20 cellular contexts compared by ENCODE assay signal in genomic region chr7:114644455-114644854, GRCh38.
DNase-seq lines count a peak whose midpoint lies in the region; ATAC-seq and TF ChIP-seq lines count a peak whose summit lies in the region.
"Had no signal": no experiment of that assay in that cellular context is flagged by ENCODE, and none has a peak within 500 bp of the region (broad histone marks: within the 10 kb centered on the region; RNA-seq: fewer than 3 reads in every experiment).

No MANE protein-coding gene starts in this region.

- H3K27me3 ChIP-seq in foreskin keratinocyte = no peaks in the 10 kb centered on the region
- H3K27me3 ChIP-seq in psoas muscle (ENCODE audit: insufficient read depth in 3 of 3, low read length in 2 of 3) = no peaks in the 10 kb centered on the region
- H3K27me3 ChIP-seq in suprapubic skin = no peaks in the 10 kb centered on the region

- H3K27ac ChIP-seq in foreskin keratinocyte = no peak overlapping the region
- no peak overlapping the region for H3K27ac ChIP-seq in psoas muscle
- no peak overlapping the region for H3K27ac ChIP-seq in suprapubic skin
- H3K27ac ChIP-seq: RWPE1, SK-N-MC had no signal

- no peak overlapping the region for H3K4me3 ChIP-seq in psoas muscle
- no peak overlapping the region for H3K4me3 ChIP-seq in suprapubic skin
- H3K4me3 ChIP-seq: HAP-1, SK-N-MC had no signal

- peak; percentile 36 for ATAC-seq in foreskin keratinocyte
- no peak for ATAC-seq in psoas muscle

- 78 to 79% (median 78%) methylated on average over 8 of the region's 8 CpGs for WGBS in psoas muscle, 3 donors
- WGBS in suprapubic skin = 43% methylated on average over 8 of the region's 8 CpGs

- TF ChIP-seq POLR2A in suprapubic skin (IDR thresholded peaks at IDR 0.05) = no peak

- DNase-seq in NCI-H1105 (lab: John Stamatoyannopoulos, UW) (peak; percentile 82), NCI-H446 (lab: John Stamatoyannopoulos, UW) (peak; percentile 18 to 27), foreskin keratinocyte (no peak), retina (peak; percentile 60), T-helper 9 cell (no peak), psoas muscle (no peak), suprapubic skin (ENCODE audit: low spot score in 2 of 2) (no peak)
- DNase-seq: CD4-positive, CD25-positive, alpha-beta regulatory T cell; DMS 273 treated with DMSO at 0.1 percent for 48 hours; Karpas-422; MV-4-11; NCI-H1417 treated with DMSO at 0.1 percent for 48 hours; NCI-H1930; NCI-H774; NK-92 treated with Interleukin-12 subunit alpha and Interleukin-12 subunit beta, amount 100 ng/mL, for 24 hours; SHP77 treated with DMSO at 0.1 percent for 48 hours; SW 1271 had no signal

- H3K36me3 ChIP-seq in psoas muscle (ENCODE audit: insufficient read depth in 1 of 2, low read depth in 1 of 2) (peaks cover 0 to 15% of the 10 kb centered on the region in 2 donors), suprapubic skin (no peaks in the 10 kb centered on the region)
- H3K36me3 ChIP-seq: HAP-1 had no signal

- H3K9me3 ChIP-seq in psoas muscle (no peaks in the 10 kb centered on the region), suprapubic skin (no peaks in the 10 kb centered on the region)
- H3K9me3 ChIP-seq: HAP-1 had no signal

- TF ChIP-seq EP300 in suprapubic skin (IDR thresholded peaks at IDR 0.05) = no peak

- intact Hi-C loops in psoas muscle (cut with DNase I) = no loop called here

- TF ChIP-seq CTCF in foreskin keratinocyte (conservative IDR thresholded peaks at IDR 0.05) (no peak), psoas muscle (IDR thresholded peaks at IDR 0.05) (no peak), suprapubic skin (IDR thresholded peaks at IDR 0.05) (no peak)

- no peaks in the 10 kb centered on the region for H3K4me1 ChIP-seq in foreskin keratinocyte
- no peaks in the 10 kb centered on the region for H3K4me1 ChIP-seq in psoas muscle
- H3K4me1 ChIP-seq in suprapubic skin = no peaks in the 10 kb centered on the region

Comparison
In these comparisons a context has a peak if more than half of its experiments do, and no peak if none do; other contexts are left out.
1. DNase-seq: peak in NCI-H1105 (single experiment), NCI-H446 (2 of 2) and retina (single experiment); none in foreskin keratinocyte (0 of 2), T-helper 9 cell (single experiment), psoas muscle (0 of 2) and suprapubic skin (0 of 2).